In the genomic region with DNA sequence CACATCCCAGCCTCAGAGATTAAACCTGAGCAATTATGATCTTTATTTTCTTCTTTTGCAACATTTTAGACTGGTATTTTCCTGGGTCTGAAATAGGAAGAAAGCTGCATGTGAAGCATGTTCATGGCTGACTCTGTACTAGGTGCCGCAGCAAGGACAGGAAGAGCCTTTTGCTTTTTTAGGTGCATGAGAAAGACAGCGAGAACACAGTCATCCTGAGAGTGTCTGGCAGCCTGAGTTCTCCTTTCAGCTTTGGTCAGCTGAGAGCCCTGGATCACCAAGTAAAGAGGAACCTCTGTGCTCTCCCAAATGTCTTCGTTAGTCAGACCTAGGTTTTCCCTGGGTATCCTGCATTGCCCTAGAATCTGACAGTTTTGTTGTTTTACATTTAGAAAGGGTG, we compare ENCODE assay signal across 10 cellular contexts. TPM values are rescaled to one million over a fixed set of nuclear protein-coding genes. Genes with fewer than 3 reads are reported as not detected.
DNase-seq lines count a peak whose midpoint lies in the region; ATAC-seq, FAIRE-seq and TF ChIP-seq lines count a peak whose summit lies in the region.
"Had no signal": no experiment of that assay in that cellular context is flagged by ENCODE, and none has a peak within 500 bp of the region (broad histone marks: within the 10 kb centered on the region; RNA-seq: fewer than 3 reads in every experiment).

No MANE protein-coding gene starts in this region.

- peak; percentile 95 for FAIRE-seq in GM12892 (lab: Jason Lieb, UNC)
- FAIRE-seq: D721Med had no signal

- DNase-seq in GM12892 (ENCODE audit: insufficient read length) (no peak), OCI-M1 (lab: John Stamatoyannopoulos, UW) (peak; percentile 20), MG63 (no peak), psoas muscle (no peak), activated gamma-delta T cell (lab: John Stamatoyannopoulos, UW) (no peak), posterior vena cava (ENCODE audit: low spot score) (no peak)
- DNase-seq: naive B cell had no signal

- no peaks in the 10 kb centered on the region for H3K4me1 ChIP-seq in psoas muscle

- ATAC-seq in GM19372 (IDR thresholded peaks at IDR 0.05; ENCODE audit: low read depth, unreplicated experiment) (peak; percentile 97), HG02981 (IDR thresholded peaks at IDR 0.05; ENCODE audit: unreplicated experiment) (peak; percentile 98), psoas muscle (no peak)

- TF ChIP-seq POLR2A in GM12892 (IDR thresholded peaks at IDR 0.05; ENCODE audit: low read depth, low read length), result no peak

- H3K9me3 ChIP-seq in MG63 (no peaks in the 10 kb centered on the region), psoas muscle (no peaks in the 10 kb centered on the region)

- no peaks in the 10 kb centered on the region for H3K27me3 ChIP-seq in MG63
- H3K27me3 ChIP-seq in psoas muscle (ENCODE audit: insufficient read depth in 3 of 3, low read length in 2 of 3), result no peaks in the 10 kb centered on the region

- intact Hi-C loops in psoas muscle (cut with DNase I) (no loop called here), posterior vena cava (cut with DNase I) (loop anchor here in 1 of 2 donors (10.0 kb wide), 1 partner anchor 69 kb away; a partner anchor contains a TSS)

- no peaks in the 10 kb centered on the region for H3K36me3 ChIP-seq in MG63
- H3K36me3 ChIP-seq in psoas muscle (ENCODE audit: insufficient read depth in 1 of 2, low read depth in 1 of 2), result no peaks in the 10 kb centered on the region

- TF ChIP-seq CTCF in psoas muscle (IDR thresholded peaks at IDR 0.05), result no peak

- H3K27ac ChIP-seq in psoas muscle, result no peak overlapping the region

- H3K4me3 ChIP-seq in MG63, result no peak overlapping the region
- H3K4me3 ChIP-seq in psoas muscle, result no peak overlapping the region

- WGBS in psoas muscle, 3 donors, result 85 to 95% (median 90%) methylated on average over 3 of the region's 3 CpGs

RNA-seq across cellular contexts. Expression of a gene that starts 29.8 kb away (rescaled TPM):
- 2.2 TPM for polyA plus RNA-seq in GM12892 (2012; ENCODE audit: missing spikeins)
- 7.3 and 12.5 TPM in 2 replicates for total RNA-seq in MG63 (2014; rRNA removed; shearing (Covaris generic); ENCODE audit: low replicate concordance)
- 1 to 10 TPM; 3.3 to 9.0 (median 7.8) TPM for total RNA-seq in psoas muscle
- polyA plus RNA-seq in psoas muscle, result 1 to 10 TPM; 1.0 to 5.8 (median 3.4) TPM
- 10 to 100 TPM; 10.1 to 16.5 TPM for total RNA-seq in posterior vena cava

RNA-seq across cellular contexts. Expression of a gene that starts 57.1 kb away (rescaled TPM):
- polyA plus RNA-seq in GM12892 (2012; ENCODE audit: missing spikeins), result 2.9 TPM
- 15.2 and 22.0 TPM in 2 replicates for total RNA-seq in MG63 (2014; rRNA removed; shearing (Covaris generic); ENCODE audit: low replicate concordance)
- total RNA-seq in psoas muscle (1 to 10 TPM; 3.9 to 6.8 (median 4.8) TPM), posterior vena cava (10 to 100 TPM; 23.0 to 27.0 TPM)
- polyA plus RNA-seq in psoas muscle, result 1 to 10 TPM; 2.6 to 5.1 (median 5.0) TPM

Comparison
In these comparisons a context has a peak if more than half of its experiments do, and no peak if none do; other contexts are left out.
1. ATAC-seq: peak in GM19372 (single experiment) and HG02981 (single experiment); none in psoas muscle (0 of 4).